In genomic region chr6:161903584-161904232, GRCh38 we compare ENCODE assay signal across 20 cellular contexts.
DNase-seq lines count a peak whose midpoint lies in the region; ATAC-seq, FAIRE-seq and TF ChIP-seq lines count a peak whose summit lies in the region.
"Had no signal": no experiment of that assay in that cellular context is flagged by ENCODE, and none has a peak within 500 bp of the region (broad histone marks: within the 10 kb centered on the region; RNA-seq: fewer than 3 reads in every experiment).

No MANE protein-coding gene starts in this region.

- no peaks in the 10 kb centered on the region for H3K27me3 Mint-ChIP-seq in endodermal cell (ENCODE audit: insufficient read depth)
- H3K27me3 Mint-ChIP-seq: B cell; CD4-positive, CD25-positive, alpha-beta regulatory T cell had no signal

- DNase-seq in mucosa of descending colon (peak in 2 of 3 donors; percentile 39 to 49), small intestine (peak; percentile 5), GM20000 (ENCODE audit: low spot score) (no peak), A673 (ENCODE audit: low spot score) (no peak), endodermal cell (no peak)
- DNase-seq: Caco-2; CD4-positive, CD25-positive, alpha-beta regulatory T cell; CD8-positive, alpha-beta T cell; DMS153; DND-41; GM23248; H7; HCEC 1CT had no signal

- peak; percentile 49 for ATAC-seq in esophagus mucosa
- peak; percentile 96 for ATAC-seq in mucosa of descending colon
- ATAC-seq: CD8-positive, alpha-beta T cell had no signal

- H3K4me3 Mint-ChIP-seq in endodermal cell = no peak overlapping the region
- H3K4me3 Mint-ChIP-seq: B cell; CD4-positive, CD25-positive, alpha-beta regulatory T cell; CD8-positive, alpha-beta T cell had no signal

- no peaks in the 10 kb centered on the region for H3K9me3 Mint-ChIP-seq in endodermal cell
- H3K9me3 Mint-ChIP-seq: CD8-positive, alpha-beta T cell had no signal

- no peak overlapping the region for H3K27ac Mint-ChIP-seq in endodermal cell
- H3K27ac Mint-ChIP-seq: B cell; CD4-positive, CD25-positive, alpha-beta regulatory T cell; CD8-positive, alpha-beta T cell had no signal

- no peak overlapping the region for H3K4me3 ChIP-seq in mucosa of descending colon
- H3K4me3 ChIP-seq in small intestine (ENCODE audit: low read depth in 1 of 2, low read length in 2 of 2) = no peak overlapping the region
- H3K4me3 ChIP-seq in A673 (ENCODE audit: low read depth, low read length, poor library complexity, severe bottlenecking) = no peak overlapping the region
- no peak overlapping the region for H3K4me3 ChIP-seq in endodermal cell (ENCODE audit: low read length)
- H3K4me3 ChIP-seq: BLaER1, GM23248 had no signal

- H3K4me1 ChIP-seq in mucosa of descending colon (ENCODE audit: low read depth) (no peaks in the 10 kb centered on the region), small intestine (ENCODE audit: control insufficient read depth in 2 of 2, insufficient read depth in 1 of 2, low read depth in 1 of 2, low read length in 1 of 2) (no peaks in the 10 kb centered on the region), A673 (ENCODE audit: insufficient read depth, low read length, poor library complexity, severe bottlenecking) (no peaks in the 10 kb centered on the region), endodermal cell (ENCODE audit: control insufficient read depth, insufficient read depth, low read length) (no peaks in the 10 kb centered on the region)
- H3K4me1 ChIP-seq: BLaER1, Caco-2 had no signal

- H3K4me1 Mint-ChIP-seq in endodermal cell = peaks cover 2% of the 10 kb centered on the region
- H3K4me1 Mint-ChIP-seq: B cell; CD4-positive, CD25-positive, alpha-beta regulatory T cell had no signal

- H3K9ac ChIP-seq in endodermal cell (ENCODE audit: extremely low read depth, low read length, poor library complexity, severe bottlenecking) = no peak overlapping the region
- H3K9ac ChIP-seq: BLaER1, GM23248 had no signal

- WGBS in small intestine, 3 donors = 73 to 83% (median 82%) methylated on average over 3 of the region's 3 CpGs
- WGBS in endodermal cell (ENCODE audit: insufficient coverage in 1 of 2, insufficient read length in 1 of 2), 2 experiments = 78 to 100% methylated on average over 1 to 3 of the region's 3 CpGs

- CTCF ChIA-PET in A673 (lab: Charles Lee) = no interaction called here

- H3K27me3 ChIP-seq in small intestine (ENCODE audit: control insufficient read depth in 2 of 2, insufficient read depth in 2 of 2, low read length in 2 of 2) = no peaks in the 10 kb centered on the region
- H3K27me3 ChIP-seq in A673 (replicated peaks; ENCODE audit: insufficient read depth, low read depth, low read length, poor library complexity) = no peaks in the 10 kb centered on the region
- no peaks in the 10 kb centered on the region for H3K27me3 ChIP-seq in endodermal cell (ENCODE audit: control insufficient read depth, insufficient read depth, low read length, poor library complexity, severe bottlenecking)
- H3K27me3 ChIP-seq: BLaER1 had no signal

- no TSS peak for BruUV-seq in A673 (replicated peaks; lab: Mats Ljungman, UMichigan)

- H3K9me3 ChIP-seq in mucosa of descending colon = no peaks in the 10 kb centered on the region
- H3K9me3 ChIP-seq in small intestine (ENCODE audit: control insufficient read depth, low read depth) = no peaks in the 10 kb centered on the region
- H3K9me3 ChIP-seq in A673 (ENCODE audit: low read depth, low read length, poor library complexity, severe bottlenecking) = no peaks in the 10 kb centered on the region
- no peaks in the 10 kb centered on the region for H3K9me3 ChIP-seq in endodermal cell (ENCODE audit: control insufficient read depth, low read length)
- H3K9me3 ChIP-seq: BLaER1, Caco-2 had no signal

- H3K27ac ChIP-seq in small intestine (ENCODE audit: low read depth in 1 of 2, low read length in 1 of 2) (no peak overlapping the region), A673 (ENCODE audit: low read depth, low read length, poor library complexity, severe bottlenecking) (no peak overlapping the region), endodermal cell (ENCODE audit: low read depth, low read length) (no peak overlapping the region)
- H3K27ac ChIP-seq: BLaER1, C4-2B, GM23248 had no signal

- POLR2A ChIA-PET in A673 (lab: Charles Lee; ENCODE audit: low non-redundant PET) = no interaction called here

- FAIRE-seq in small intestine (lab: Jason Lieb, UNC) = no peak
- FAIRE-seq: G401.6, GM12892, H1 had no signal

- H3K36me3 Mint-ChIP-seq in endodermal cell (ENCODE audit: low read depth) = no peaks in the 10 kb centered on the region
- H3K36me3 Mint-ChIP-seq: CD8-positive, alpha-beta T cell had no signal

- TF ChIP-seq CTCF in mucosa of descending colon (IDR thresholded peaks at IDR 0.05) (no peak), GM20000 (IDR thresholded peaks at IDR 0.05; ENCODE audit: extremely low read depth, missing control alignments) (no peak), A673 (conservative IDR thresholded peaks at IDR 0.05; ENCODE audit: low read depth, low read length) (no peak), endodermal cell (conservative IDR thresholded peaks at IDR 0.05) (no peak)

- no peaks in the 10 kb centered on the region for H3K36me3 ChIP-seq in mucosa of descending colon (ENCODE audit: low read depth)
- H3K36me3 ChIP-seq in small intestine (ENCODE audit: control insufficient read depth in 2 of 2, insufficient read depth in 2 of 2, low read length in 2 of 2) = no peaks in the 10 kb centered on the region
- H3K36me3 ChIP-seq in A673 (ENCODE audit: insufficient read depth, low read length, poor library complexity, severe bottlenecking) = no peaks in the 10 kb centered on the region
- no peaks in the 10 kb centered on the region for H3K36me3 ChIP-seq in endodermal cell (ENCODE audit: control insufficient read depth, insufficient read depth, low read length)
- H3K36me3 ChIP-seq: BLaER1 had no signal

- intact Hi-C loops in mucosa of descending colon (cut with DNase I, micrococcal nuclease) (no loop called here), A673 (cut with micrococcal nuclease; ENCODE audit: unreplicated experiment) (no loop called here)

Comparison
In these comparisons a context has a peak if more than half of its experiments do, and no peak if none do; other contexts are left out.
1. DNase-seq: peak in mucosa of descending colon (2 of 3) and small intestine (single experiment); none in GM20000 (single experiment), A673 (single experiment) and endodermal cell (single experiment).